ENCODE assay signal across 23 cellular contexts in genomic region chr5:131792900-131793299, GRCh38.
"Had no signal": no experiment of that assay in that cellular context is flagged by ENCODE, and none has a peak within 500 bp of the region (broad histone marks: within the 10 kb centered on the region; RNA-seq: fewer than 3 reads in every experiment).

No MANE protein-coding gene starts in this region.

- H3K9me3 Mint-ChIP-seq: activated naive CD4-positive, alpha-beta T cell treated with anti-CD3 and anti-CD28 coated beads, Interleukin-2, amount 50 U/mL, for 24 hours; activated T-helper 1 cell treated with anti-CD3 and anti-CD28 coated beads, Interleukin-12 subunit alpha, Interleukin-12 subunit beta, Interleukin-2, Interleukin-4 antibody, amounts not matched to agents 30 ng/mL and 10 ng/mL and 1 ng/mL, durations not matched to agents 14 hours and 24 hours and 36 hours; central memory CD8-positive, alpha-beta T cell had no signal

- H3K27me3 ChIP-seq: brain microvascular endothelial cell, gastrocnemius medialis, testis, vagina had no signal

- H3K27ac Mint-ChIP-seq: activated CD8-positive, alpha-beta T cell treated with anti-CD3 and anti-CD28 coated beads, Interleukin-2, amount 10 ng/mL, durations not matched to agents 7 days and 5 days; activated naive CD4-positive, alpha-beta T cell treated with anti-CD3 and anti-CD28 coated beads, Interleukin-2, amount 50 U/mL, for 24 hours; activated T-helper 1 cell treated with anti-CD3 and anti-CD28 coated beads, Interleukin-12 subunit alpha, Interleukin-12 subunit beta, Interleukin-2, Interleukin-4 antibody, amounts not matched to agents 30 ng/mL and 10 ng/mL and 1 ng/mL, durations not matched to agents 14 hours and 24 hours and 36 hours; type B pancreatic cell had no signal

- H3K9me3 ChIP-seq: gastrocnemius medialis, left ventricle myocardium inferior, testis, vagina had no signal

- H3K27ac ChIP-seq: brain microvascular endothelial cell, left ventricle myocardium inferior, testis, vagina had no signal

- DNase-seq: activated CD4-positive, alpha-beta T cell treated with anti-CD3 and anti-CD28 coated beads for 1 hour; activated CD4-positive, alpha-beta T cell treated with anti-CD3 and anti-CD28 coated beads, Interleukin-2, amount 50 U/mL, for 1 hour; activated CD8-positive, alpha-beta T cell treated with anti-CD3 and anti-CD28 coated beads, Interleukin-2, amount 10 ng/mL, durations not matched to agents 7 days and 5 days; activated gamma-delta T cell; aorta; brain microvascular endothelial cell; effector memory CD4-positive, alpha-beta T cell; gastrocnemius medialis; hippocampal formation; left ventricle myocardium inferior; naive thymus-derived CD4-positive, alpha-beta T cell; posterior cingulate gyrus; small intestine; stimulated activated CD8-positive, alpha-beta memory T cell treated with anti-CD3 and anti-CD28 coated beads, Interleukin-4, amount 100 ng/mL, for 48 hours; stimulated activated naive CD4-positive, alpha-beta T cell; testis had no signal

- H3K4me3 Mint-ChIP-seq: activated CD8-positive, alpha-beta T cell treated with anti-CD3 and anti-CD28 coated beads, Interleukin-2, amount 10 ng/mL, durations not matched to agents 7 days and 5 days; activated naive CD4-positive, alpha-beta T cell treated with anti-CD3 and anti-CD28 coated beads, Interleukin-2, amount 50 U/mL, for 24 hours; activated T-helper 1 cell treated with anti-CD3 and anti-CD28 coated beads, Interleukin-12 subunit alpha, Interleukin-12 subunit beta, Interleukin-2, Interleukin-4 antibody, amounts not matched to agents 30 ng/mL and 10 ng/mL and 1 ng/mL, durations not matched to agents 14 hours and 24 hours and 36 hours; central memory CD8-positive, alpha-beta T cell had no signal

- H3K27me3 Mint-ChIP-seq: activated naive CD4-positive, alpha-beta T cell treated with anti-CD3 and anti-CD28 coated beads, Interleukin-2, amount 50 U/mL, for 24 hours; central memory CD8-positive, alpha-beta T cell; naive thymus-derived CD4-positive, alpha-beta T cell; type B pancreatic cell had no signal

- ATAC-seq: activated CD8-positive, alpha-beta T cell treated with anti-CD3 and anti-CD28 coated beads, Interleukin-2, amount 10 ng/mL, durations not matched to agents 7 days and 5 days; esophagus mucosa; gastrocnemius medialis; naive thymus-derived CD4-positive, alpha-beta T cell; sciatic nerve had no signal

- H3K4me3 ChIP-seq: gastrocnemius medialis, left ventricle myocardium inferior, testis, vagina had no signal

- H3K36me3 ChIP-seq: gastrocnemius medialis, left ventricle myocardium inferior, vagina had no signal
